ENCODE assay signal across 39 cellular contexts in genomic region chr13:47268270-47268669, GRCh38.
"Had no signal": no experiment of that assay in that cellular context is flagged by ENCODE, and none has a peak within 500 bp of the region (broad histone marks: within the 10 kb centered on the region; RNA-seq: fewer than 3 reads in every experiment).

No MANE protein-coding gene starts in this region.

- H3K9me3 Mint-ChIP-seq: activated naive CD8-positive, alpha-beta T cell treated with anti-CD3 and anti-CD28 coated beads for 36 hours; activated naive CD8-positive, alpha-beta T cell treated with anti-CD3 and anti-CD28 coated beads, Interleukin-2, amount 10 ng/mL, durations not matched to agents 7 days and 5 days; activated naive CD8-positive, alpha-beta T cell treated with anti-CD3 and anti-CD28 coated beads, Interleukin-2, amount 50 U/mL, for 24 hours; activated T-cell treated with anti-CD3 and anti-CD28 coated beads, Interleukin-2, amount 50 U/mL, for 24 hours; activated T-cell treated with anti-CD3 and anti-CD28 coated beads, Interleukin-2, amount 50 U/mL, for 4 hours; activated T-helper 1 cell treated with anti-CD3 and anti-CD28 coated beads, Interleukin-12 subunit alpha, Interleukin-12 subunit beta, Interleukin-2, Interleukin-4 antibody, amounts not matched to agents 30 ng/mL and 10 ng/mL and 1 ng/mL, durations not matched to agents 14 hours and 24 hours and 36 hours had no signal

- H3K9me3 ChIP-seq: adrenal gland, ascending aorta, body of pancreas, breast epithelium had no signal

- H3K27ac ChIP-seq: adrenal gland, ascending aorta, body of pancreas, brain microvascular endothelial cell, breast epithelium, cardiac muscle cell had no signal

- DNase-seq: activated effector memory CD4-positive, alpha-beta T cell treated with anti-CD3 and anti-CD28 coated beads, Interleukin-2, amount 50 U/mL, for 16 hours; activated effector memory CD4-positive, alpha-beta T cell treated with Interleukin-2 at 50 U/mL for 16 hours; activated gamma-delta T cell; activated gamma-delta T cell treated with Interleukin-2 at 50 U/mL for 16 hours; activated naive CD4-positive, alpha-beta T cell; activated naive CD4-positive, alpha-beta T cell treated with anti-CD3 and anti-CD28 coated beads, Interleukin-2, amount 10 ng/mL, durations not matched to agents 7 days and 5 days; activated naive CD4-positive, alpha-beta T cell treated with anti-CD3 and anti-CD28 coated beads, Interleukin-2, amount 50 U/mL, for 16 hours; activated naive CD4-positive, alpha-beta T cell treated with Interleukin-2 at 50 U/mL for 16 hours; activated naive CD8-positive, alpha-beta T cell treated with anti-CD3 and anti-CD28 coated beads for 36 hours; activated naive CD8-positive, alpha-beta T cell treated with anti-CD3 and anti-CD28 coated beads, Interleukin-2, amount 10 ng/mL, durations not matched to agents 7 days and 5 days; activated naive CD8-positive, alpha-beta T cell treated with anti-CD3 and anti-CD28 coated beads, Interleukin-2, amount 50 U/mL, for 24 hours; activated T-cell treated with anti-CD3 and anti-CD28 coated beads, Interleukin-2, amount 50 U/mL, for 24 hours; activated T-cell treated with anti-CD3 and anti-CD28 coated beads, Interleukin-2, amount 50 U/mL, for 4 hours; activated T-cell treated with anti-CD3 and anti-CD28 coated beads, Interleukin-2, amount 50 U/mL, for 48 hours; activated T-cell treated with anti-CD3 and anti-CD28 coated beads, Interleukin-2, amount 50 U/mL, for 72 hours; adrenal gland; amniotic stem cell; amygdala; anterior cingulate cortex; aorta; body of pancreas; brain microvascular endothelial cell; caudate nucleus; central memory CD4-positive, alpha-beta T cell; cerebellar nuclear complex had no signal

- ATAC-seq: activated naive CD4-positive, alpha-beta T cell treated with anti-CD3 and anti-CD28 coated beads, Interleukin-2, amount 50 U/mL, for 72 hours; activated naive CD8-positive, alpha-beta T cell treated with anti-CD3 and anti-CD28 coated beads, Interleukin-2, amount 50 U/mL, for 24 hours; activated T-cell treated with anti-CD3 and anti-CD28 coated beads, Interleukin-2, amount 50 U/mL, for 4 hours; activated T-cell treated with anti-CD3 and anti-CD28 coated beads, Interleukin-2, amount 50 U/mL, for 72 hours; activated T-helper 17 cell treated with anti-CD3 and anti-CD28 coated beads, Interleukin-2, amount 50 U/mL, for 72 hours; body of pancreas had no signal

- H3K4me1 ChIP-seq: adrenal gland, ascending aorta, body of pancreas, breast epithelium had no signal

- H3K36me3 Mint-ChIP-seq: activated naive CD4-positive, alpha-beta T cell treated with anti-CD3 and anti-CD28 coated beads, Interleukin-2, amount 10 ng/mL, durations not matched to agents 7 days and 5 days; activated naive CD4-positive, alpha-beta T cell treated with anti-CD3 and anti-CD28 coated beads, Interleukin-2, amount 50 U/mL, for 24 hours; activated naive CD4-positive, alpha-beta T cell treated with anti-CD3 and anti-CD28 coated beads, Interleukin-2, amount 50 U/mL, for 72 hours; activated naive CD8-positive, alpha-beta T cell; activated naive CD8-positive, alpha-beta T cell treated with anti-CD3 and anti-CD28 coated beads for 36 hours; activated naive CD8-positive, alpha-beta T cell treated with anti-CD3 and anti-CD28 coated beads, Interleukin-2, amount 10 ng/mL, durations not matched to agents 7 days and 5 days; brain had no signal

- H3K36me3 ChIP-seq: adrenal gland, ascending aorta, brain microvascular endothelial cell, breast epithelium, cardiac muscle cell had no signal

- H3K27ac Mint-ChIP-seq: activated naive CD4-positive, alpha-beta T cell treated with anti-CD3 and anti-CD28 coated beads, Interleukin-2, amount 10 ng/mL, durations not matched to agents 7 days and 5 days; activated naive CD4-positive, alpha-beta T cell treated with anti-CD3 and anti-CD28 coated beads, Interleukin-2, amount 50 U/mL, for 24 hours; activated naive CD4-positive, alpha-beta T cell treated with anti-CD3 and anti-CD28 coated beads, Interleukin-2, amount 50 U/mL, for 72 hours; activated naive CD8-positive, alpha-beta T cell; activated naive CD8-positive, alpha-beta T cell treated with anti-CD3 and anti-CD28 coated beads for 36 hours; activated naive CD8-positive, alpha-beta T cell treated with anti-CD3 and anti-CD28 coated beads, Interleukin-2, amount 10 ng/mL, durations not matched to agents 7 days and 5 days; activated naive CD8-positive, alpha-beta T cell treated with anti-CD3 and anti-CD28 coated beads, Interleukin-2, amount 50 U/mL, for 24 hours; activated T-cell treated with anti-CD3 and anti-CD28 coated beads, Interleukin-2, amount 50 U/mL, for 24 hours; activated T-cell treated with anti-CD3 and anti-CD28 coated beads, Interleukin-2, amount 50 U/mL, for 72 hours; activated T-helper 1 cell treated with anti-CD3 and anti-CD28 coated beads, Interleukin-12 subunit alpha, Interleukin-12 subunit beta, Interleukin-2, Interleukin-4 antibody, amounts not matched to agents 30 ng/mL and 10 ng/mL and 1 ng/mL, durations not matched to agents 14 hours and 24 hours and 36 hours; activated T-helper 17 cell treated with anti-CD3 and anti-CD28 coated beads, Interleukin-2, amount 50 U/mL, for 72 hours; activated T-helper 2 cell treated with anti-CD3 and anti-CD28 coated beads, Interferon-gamma antibody, Interleukin-2, Interleukin-4, amounts not matched to agents 10 μg/mL and 5 μg/mL and 100 μg/mL, durations not matched to agents 14 hours and 24 hours and 36 hours; brain had no signal

- H3K4me1 Mint-ChIP-seq: activated naive CD4-positive, alpha-beta T cell treated with anti-CD3 and anti-CD28 coated beads, Interleukin-2, amount 10 ng/mL, durations not matched to agents 7 days and 5 days; activated naive CD4-positive, alpha-beta T cell treated with anti-CD3 and anti-CD28 coated beads, Interleukin-2, amount 50 U/mL, for 24 hours; activated naive CD8-positive, alpha-beta T cell treated with anti-CD3 and anti-CD28 coated beads for 36 hours; activated naive CD8-positive, alpha-beta T cell treated with anti-CD3 and anti-CD28 coated beads, Interleukin-2, amount 10 ng/mL, durations not matched to agents 7 days and 5 days; activated naive CD8-positive, alpha-beta T cell treated with anti-CD3 and anti-CD28 coated beads, Interleukin-2, amount 50 U/mL, for 24 hours; activated T-helper 17 cell treated with anti-CD3 and anti-CD28 coated beads, Interleukin-2, amount 50 U/mL, for 72 hours; brain; central memory CD8-positive, alpha-beta T cell had no signal

- H3K27me3 Mint-ChIP-seq: activated naive CD4-positive, alpha-beta T cell treated with anti-CD3 and anti-CD28 coated beads, Interleukin-2, amount 10 ng/mL, durations not matched to agents 7 days and 5 days; activated naive CD8-positive, alpha-beta T cell treated with anti-CD3 and anti-CD28 coated beads for 36 hours; activated naive CD8-positive, alpha-beta T cell treated with anti-CD3 and anti-CD28 coated beads, Interleukin-2, amount 10 ng/mL, durations not matched to agents 7 days and 5 days; activated naive CD8-positive, alpha-beta T cell treated with anti-CD3 and anti-CD28 coated beads, Interleukin-2, amount 50 U/mL, for 24 hours; activated T-cell treated with anti-CD3 and anti-CD28 coated beads, Interleukin-2, amount 50 U/mL, for 24 hours; activated T-helper 17 cell treated with anti-CD3 and anti-CD28 coated beads, Interleukin-2, amount 50 U/mL, for 72 hours; central memory CD8-positive, alpha-beta T cell had no signal

- H3K4me3 Mint-ChIP-seq: activated naive CD4-positive, alpha-beta T cell treated with anti-CD3 and anti-CD28 coated beads, Interleukin-2, amount 10 ng/mL, durations not matched to agents 7 days and 5 days; activated naive CD4-positive, alpha-beta T cell treated with anti-CD3 and anti-CD28 coated beads, Interleukin-2, amount 50 U/mL, for 24 hours; activated naive CD8-positive, alpha-beta T cell; activated naive CD8-positive, alpha-beta T cell treated with anti-CD3 and anti-CD28 coated beads for 36 hours; activated naive CD8-positive, alpha-beta T cell treated with anti-CD3 and anti-CD28 coated beads, Interleukin-2, amount 10 ng/mL, durations not matched to agents 7 days and 5 days; activated naive CD8-positive, alpha-beta T cell treated with anti-CD3 and anti-CD28 coated beads, Interleukin-2, amount 50 U/mL, for 24 hours; activated T-cell treated with anti-CD3 and anti-CD28 coated beads, Interleukin-2, amount 50 U/mL, for 24 hours; activated T-cell treated with anti-CD3 and anti-CD28 coated beads, Interleukin-2, amount 50 U/mL, for 4 hours; activated T-cell treated with anti-CD3 and anti-CD28 coated beads, Interleukin-2, amount 50 U/mL, for 72 hours; activated T-helper 1 cell treated with anti-CD3 and anti-CD28 coated beads, Interleukin-12 subunit alpha, Interleukin-12 subunit beta, Interleukin-2, Interleukin-4 antibody, amounts not matched to agents 30 ng/mL and 10 ng/mL and 1 ng/mL, durations not matched to agents 14 hours and 24 hours and 36 hours; activated T-helper 17 cell treated with anti-CD3 and anti-CD28 coated beads, Interleukin-2, amount 50 U/mL, for 72 hours; brain; central memory CD8-positive, alpha-beta T cell had no signal

- FAIRE-seq: astrocyte, bronchial epithelial cell, colon had no signal

- H3K27me3 ChIP-seq: adrenal gland, ascending aorta, body of pancreas, brain microvascular endothelial cell, breast epithelium, cardiac muscle cell had no signal

- H3K4me3 ChIP-seq: adrenal gland, ascending aorta, body of pancreas, breast epithelium, cardiac muscle cell had no signal
